Comparison of ENCODE assay signal across 8 cellular contexts in the genomic region with DNA sequence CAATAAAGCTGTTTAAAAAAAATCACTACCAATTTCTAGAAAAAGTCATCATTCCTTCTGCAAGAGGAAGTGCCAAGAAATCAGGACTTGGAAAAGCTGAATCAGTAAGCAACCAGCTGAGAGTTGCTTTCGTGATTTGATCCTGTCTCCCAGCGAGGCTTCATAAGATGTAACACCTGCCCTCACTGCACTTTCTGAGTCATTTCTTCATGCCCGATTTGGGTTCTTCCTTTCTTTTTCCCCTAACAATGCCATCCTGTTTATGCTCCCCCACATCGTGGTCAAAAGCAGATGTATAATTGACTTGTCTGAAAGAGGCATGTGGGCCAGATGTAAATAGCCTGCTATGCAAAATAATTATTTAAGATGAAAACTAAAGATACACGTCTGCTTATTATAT. TPM values are rescaled to one million over a fixed set of nuclear protein-coding genes. Genes with fewer than 3 reads are reported as not detected.
DNase-seq lines count a peak whose midpoint lies in the region; ATAC-seq and TF ChIP-seq lines count a peak whose summit lies in the region.

No MANE protein-coding gene starts in this region.

- H3K27me3 ChIP-seq in CD4-positive, CD25-positive, alpha-beta regulatory T cell (ENCODE audit: control insufficient read depth, insufficient read depth, low read length): no peaks in the 10 kb centered on the region
- no peaks in the 10 kb centered on the region for H3K27me3 ChIP-seq in upper lobe of right lung

- peaks cover 0 to 3% (median 0%) of the 10 kb centered on the region in 7 donors for H3K9me3 Mint-ChIP-seq in CD4-positive, CD25-positive, alpha-beta regulatory T cell

- peak overlapping the region; percentile 37 for H3K4me3 ChIP-seq in CD4-positive, CD25-positive, alpha-beta regulatory T cell (ENCODE audit: low read depth, low read length)
- no peak overlapping the region for H3K4me3 ChIP-seq in choroid plexus epithelial cell (ENCODE audit: low read depth, low read length)
- no peak overlapping the region for H3K4me3 ChIP-seq in upper lobe of right lung

- peaks cover 57% of the 10 kb centered on the region for H3K36me3 ChIP-seq in CD4-positive, CD25-positive, alpha-beta regulatory T cell (ENCODE audit: control insufficient read depth, insufficient read depth, low read length)
- no peaks in the 10 kb centered on the region for H3K36me3 ChIP-seq in upper lobe of right lung

- H3K4me3 Mint-ChIP-seq in CD4-positive, CD25-positive, alpha-beta regulatory T cell: peak overlapping the region in 3 of 4 donors; percentile 31 to 68 (median 51)

- intact Hi-C loops in upper lobe of right lung (cut with DNase I): no loop called here

- peak in 1 of 3 donors; percentile 66 for DNase-seq in CD4-positive, CD25-positive, alpha-beta regulatory T cell
- peak; percentile 30 for DNase-seq in KBM-7
- DNase-seq in choroid plexus epithelial cell (ENCODE audit: low read depth): peak; percentile 53
- DNase-seq in H4 (ENCODE audit: low spot score): no peak
- DNase-seq in COLO829 (ENCODE audit: low spot score): no peak
- no peak for DNase-seq in SHP77 treated with DMSO at 0.1 percent for 48 hours (lab: John Stamatoyannopoulos, UW)
- no peak for DNase-seq in upper lobe of right lung

- peaks cover 55 to 89% (median 73%) of the 10 kb centered on the region in 4 donors for H3K4me1 Mint-ChIP-seq in CD4-positive, CD25-positive, alpha-beta regulatory T cell

- peaks cover 54% of the 10 kb centered on the region for H3K36me3 Mint-ChIP-seq in CD4-positive, CD25-positive, alpha-beta regulatory T cell

- no peaks in the 10 kb centered on the region for H3K9me3 ChIP-seq in CD4-positive, CD25-positive, alpha-beta regulatory T cell (ENCODE audit: control insufficient read depth in 2 of 2, low read length in 2 of 2)
- H3K9me3 ChIP-seq in upper lobe of right lung: no peaks in the 10 kb centered on the region

- no peak for TF ChIP-seq CTCF in choroid plexus epithelial cell (conservative IDR thresholded peaks at IDR 0.05; ENCODE audit: low read depth, low read length)
- no peak for TF ChIP-seq CTCF in upper lobe of right lung (IDR thresholded peaks at IDR 0.05)

- H3K4me1 ChIP-seq in CD4-positive, CD25-positive, alpha-beta regulatory T cell (ENCODE audit: control insufficient read depth, insufficient read depth, low read length, poor library complexity, severe bottlenecking): peaks cover 72% of the 10 kb centered on the region
- H3K4me1 ChIP-seq in upper lobe of right lung: no peaks in the 10 kb centered on the region

- ATAC-seq in CD4-positive, CD25-positive, alpha-beta regulatory T cell (ENCODE audit: low read depth in 2 of 2): no peak
- peak; percentile 61 for ATAC-seq in GM19468 (IDR thresholded peaks at IDR 0.05; ENCODE audit: extremely low read depth, unreplicated experiment)
- no peak for ATAC-seq in upper lobe of right lung

- H3K27me3 Mint-ChIP-seq in CD4-positive, CD25-positive, alpha-beta regulatory T cell: no peaks in the 10 kb centered on the region

- in situ Hi-C loops in KBM-7 (cut with MboI; ENCODE audit: low pct_unique_long_range_greater_than_20kb, low sequenced_read_pairs): no loop called here

- peak overlapping the region; percentile 61 for H3K27ac ChIP-seq in CD4-positive, CD25-positive, alpha-beta regulatory T cell (ENCODE audit: insufficient read depth, low read length, poor library complexity, severe bottlenecking)
- no peak overlapping the region for H3K27ac ChIP-seq in upper lobe of right lung

- H3K27ac Mint-ChIP-seq in CD4-positive, CD25-positive, alpha-beta regulatory T cell: peak overlapping the region; percentile 76 to 97 (median 86)

RNA-seq across cellular contexts. Expression of a gene that starts 52.1 kb away (rescaled TPM):
- total RNA-seq in CD4-positive, CD25-positive, alpha-beta regulatory T cell: 364 TPM
- 100 to 1,000 TPM; 320 to 435 (median 407) TPM for polyA plus RNA-seq in CD4-positive, CD25-positive, alpha-beta regulatory T cell
- total RNA-seq in H4 (2014; rRNA removed; shearing (Covaris generic)): not detected in 2 replicates
- 25.6 TPM for total RNA-seq in upper lobe of right lung

Comparison
In these comparisons a context has a peak if more than half of its experiments do, and no peak if none do; other contexts are left out.
1. DNase-seq: peak in KBM-7 (single experiment) and choroid plexus epithelial cell (single experiment); none in H4 (single experiment), COLO829 (single experiment), SHP77 treated with DMSO at 0.1 percent for 48 hours (single experiment) and upper lobe of right lung (single experiment).
2. RNA of a gene that starts 52.1 kb away (total RNA-seq): 364 TPM in CD4-positive, CD25-positive, alpha-beta regulatory T cell (single experiment) and 25.6 TPM in upper lobe of right lung (single experiment); not detected in H4; every median in the first group is over 10 times any median in the second.